30 cellular contexts compared by ENCODE assay signal in the genomic region with DNA sequence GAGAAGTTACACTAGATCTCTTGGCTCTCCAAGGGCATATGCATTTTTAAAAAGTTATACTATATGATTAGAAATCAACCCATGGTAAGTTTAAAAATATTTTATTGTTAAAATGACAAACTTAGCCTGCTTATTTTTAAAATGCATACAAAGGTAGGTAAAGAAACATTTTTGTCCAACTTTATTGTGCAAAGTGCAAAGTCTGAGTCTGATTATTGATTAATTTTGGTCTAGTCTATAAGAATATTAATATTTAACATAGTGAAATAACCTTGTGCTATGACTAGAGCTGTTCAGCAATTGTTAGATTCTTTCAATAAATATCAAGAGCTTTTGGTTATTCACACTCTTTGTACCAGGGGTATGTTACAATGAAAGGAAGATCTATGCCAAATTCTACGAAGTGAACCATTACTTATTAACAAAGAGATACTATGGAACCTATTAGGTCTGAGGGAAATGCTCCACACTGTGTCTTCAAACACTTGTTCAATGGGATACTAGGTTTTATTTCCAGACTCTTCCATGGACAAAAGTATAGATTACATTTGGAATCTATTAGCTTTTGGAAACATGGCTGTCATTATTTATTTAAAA.
"Had no signal": no experiment of that assay in that cellular context is flagged by ENCODE, and none has a peak within 500 bp of the region (broad histone marks: within the 10 kb centered on the region; RNA-seq: fewer than 3 reads in every experiment).

No MANE protein-coding gene starts in this region.

- H3K36me3 Mint-ChIP-seq: naive B cell; naive thymus-derived CD8-positive, alpha-beta T cell; natural killer cell treated with Interleukin-12 subunit alpha and Interleukin-12 subunit beta and Interleukin-15 and Interleukin-18, amount 100 ng/mL, for 72 hours; stimulated activated effector memory CD8-positive, alpha-beta T cell treated with anti-CD3 and anti-CD28 coated beads, Interleukin-12 subunit alpha, Interleukin-12 subunit beta, amount 100 ng/mL, for 72 hours; stimulated activated naive B cell treated with anti-CD40 and anti-IgM and Interleukin-4, amounts not matched to agents 10 μg/mL and 1 μg/mL and 100 μg/mL, for 72 hours; type B pancreatic cell had no signal

- H2AFZ ChIP-seq: parathyroid adenoma had no signal

- H3K9me3 ChIP-seq: ovary, psoas muscle, suprapubic skin, testis, tibial artery, transverse colon, upper lobe of right lung, uterus had no signal

- H3K27me3 Mint-ChIP-seq: progenitor cell of endocrine pancreas, type B pancreatic cell had no signal

- H3K9ac ChIP-seq: parathyroid adenoma had no signal

- H3K4me1 ChIP-seq: parathyroid adenoma, psoas muscle, suprapubic skin, testis, tibial artery, transverse colon, upper lobe of right lung, uterus had no signal

- H3K4me3 Mint-ChIP-seq: naive B cell; naive thymus-derived CD8-positive, alpha-beta T cell; natural killer cell treated with Interleukin-12 subunit alpha and Interleukin-12 subunit beta and Interleukin-15 and Interleukin-18, amount 100 ng/mL, for 72 hours; nephron progenitor cell; neural crest cell; stimulated activated effector memory CD8-positive, alpha-beta T cell treated with anti-CD3 and anti-CD28 coated beads, Interleukin-12 subunit alpha, Interleukin-12 subunit beta, amount 100 ng/mL, for 72 hours; stimulated activated naive B cell treated with anti-CD40 and anti-IgM and Interleukin-4, amounts not matched to agents 10 μg/mL and 1 μg/mL and 100 μg/mL, for 72 hours; stimulated activated naive CD8-positive, alpha-beta T cell treated with anti-CD3 and anti-CD28 coated beads, Interleukin-15, Interleukin-2, amounts not matched to agents 100 ng/mL and 50 ng/mL, for 24 hours; type B pancreatic cell had no signal

- H3K27ac Mint-ChIP-seq: naive B cell; naive thymus-derived CD8-positive, alpha-beta T cell; natural killer cell treated with Interleukin-12 subunit alpha and Interleukin-12 subunit beta and Interleukin-15 and Interleukin-18, amount 100 ng/mL, for 72 hours; nephron progenitor cell; progenitor cell of endocrine pancreas; stimulated activated effector memory CD8-positive, alpha-beta T cell treated with anti-CD3 and anti-CD28 coated beads, Interleukin-12 subunit alpha, Interleukin-12 subunit beta, amount 100 ng/mL, for 72 hours; stimulated activated naive B cell treated with anti-CD40 and anti-IgM and Interleukin-4, amounts not matched to agents 10 μg/mL and 1 μg/mL and 100 μg/mL, for 72 hours; stimulated activated naive CD8-positive, alpha-beta T cell treated with anti-CD3 and anti-CD28 coated beads, Interleukin-15, Interleukin-2, amounts not matched to agents 100 ng/mL and 50 ng/mL, for 24 hours; type B pancreatic cell had no signal

- DNase-seq: naive B cell; naive thymus-derived CD8-positive, alpha-beta T cell; nephron progenitor cell; occipital lobe; ovary; posterior cingulate gyrus; psoas muscle; right cardiac atrium; stimulated activated CD4-positive, alpha-beta T cell treated with anti-CD3 and anti-CD28 coated beads, Interleukin-15, amount 100 ng/mL, for 24 hours; stimulated activated CD4-positive, alpha-beta T cell treated with anti-CD3 and anti-CD28 coated beads, Interleukin-2, amount 100 ng/mL, for 24 hours; stimulated activated CD4-positive, alpha-beta T cell treated with anti-CD3 and anti-CD28 coated beads, Interleukin-2, amount 100 ng/mL, for 48 hours; stimulated activated CD4-positive, alpha-beta T cell treated with anti-CD3 and anti-CD28 coated beads, Interleukin-4, amount 100 ng/mL, for 24 hours; stimulated activated naive B cell treated with anti-CD40 and anti-IgM and Interleukin-4, amounts not matched to agents 10 μg/mL and 1 μg/mL and 100 μg/mL, for 72 hours; stimulated activated naive CD4-positive, alpha-beta T cell treated with Interleukin-2 at 50 U/mL for 16 hours; substantia nigra; testis; tibial artery; transverse colon; upper lobe of right lung; uterus had no signal

- H3K79me2 ChIP-seq: parathyroid adenoma had no signal

- H3K4me1 Mint-ChIP-seq: naive B cell; naive thymus-derived CD8-positive, alpha-beta T cell; nephron progenitor cell; neural crest cell had no signal

- H3K27ac ChIP-seq: ovary, parathyroid adenoma, psoas muscle, skin epidermis, suprapubic skin, testis, tibial artery, transverse colon, upper lobe of right lung, uterus had no signal

- ATAC-seq: naive thymus-derived CD8-positive, alpha-beta T cell; natural killer cell treated with Interleukin-12 subunit alpha and Interleukin-12 subunit beta and Interleukin-15 and Interleukin-18, amount 100 ng/mL, for 72 hours; psoas muscle; right cardiac atrium; sciatic nerve; stimulated activated effector memory CD8-positive, alpha-beta T cell treated with anti-CD3 and anti-CD28 coated beads, Interleukin-12 subunit alpha, Interleukin-12 subunit beta, amount 100 ng/mL, for 72 hours; stimulated activated naive B cell treated with anti-CD40 and anti-IgM and Interleukin-4, amounts not matched to agents 10 μg/mL and 1 μg/mL and 100 μg/mL, for 72 hours; upper lobe of right lung had no signal

- H3K36me3 ChIP-seq: ovary, suprapubic skin, tibial artery, transverse colon, upper lobe of right lung, uterus had no signal

- H3K27me3 ChIP-seq: ovary, suprapubic skin, testis, tibial artery, transverse colon, upper lobe of right lung, uterus had no signal

- H3K9me3 Mint-ChIP-seq: naive B cell; naive thymus-derived CD8-positive, alpha-beta T cell; natural killer cell treated with Interleukin-12 subunit alpha and Interleukin-12 subunit beta and Interleukin-15 and Interleukin-18, amount 100 ng/mL, for 72 hours; nephron progenitor cell; neural crest cell; stimulated activated effector memory CD8-positive, alpha-beta T cell treated with anti-CD3 and anti-CD28 coated beads, Interleukin-12 subunit alpha, Interleukin-12 subunit beta, amount 100 ng/mL, for 72 hours; stimulated activated naive B cell treated with anti-CD40 and anti-IgM and Interleukin-4, amounts not matched to agents 10 μg/mL and 1 μg/mL and 100 μg/mL, for 72 hours; stimulated activated naive CD8-positive, alpha-beta T cell treated with anti-CD3 and anti-CD28 coated beads, Interleukin-15, Interleukin-2, amounts not matched to agents 100 ng/mL and 50 ng/mL, for 24 hours; type B pancreatic cell had no signal

- H3K4me3 ChIP-seq: ovary, psoas muscle, skin epidermis, suprapubic skin, testis, tibial artery, transverse colon, upper lobe of right lung, uterus had no signal
